Comparison of ENCODE assay signal across 1 cellular context in genomic region chr6:159916237-159916636, GRCh38.
TF ChIP-seq lines count a peak whose summit lies in the region.

No MANE protein-coding gene starts in this region.

TF ChIP-seq in liver, 16 proteins besides CTCF, POLR2A, EP300 and RAD21 (continued from another document):
- no peak for TF ChIP-seq MAX (IDR thresholded peaks at IDR 0.05)
- no peak for TF ChIP-seq NR2F2 (IDR thresholded peaks at IDR 0.05)
- TF ChIP-seq HNF4A (conservative IDR thresholded peaks at IDR 0.05), result no peak
- no peak for TF ChIP-seq TAF1 (conservative IDR thresholded peaks at IDR 0.05)
- no peak for TF ChIP-seq GABPA (IDR thresholded peaks at IDR 0.05 in 1 of 2, conservative IDR thresholded peaks at IDR 0.05 in 1 of 2)
- TF ChIP-seq ATF3 (IDR thresholded peaks at IDR 0.05), result no peak
- TF ChIP-seq FOXA2 (IDR thresholded peaks at IDR 0.05), result no peak
- TF ChIP-seq YY1 (IDR thresholded peaks at IDR 0.05), result no peak
TF ChIP-seq in liver: peak in this region for 0.
